Comparison of ENCODE assay signal across 1 cellular context in genomic region chr7:100105534-100105933, GRCh38.
TF ChIP-seq lines count a peak whose summit lies in the region.

No MANE protein-coding gene starts in this region.

TF ChIP-seq in WTC11, 78 proteins besides CTCF, POLR2A, EP300 and RAD21:
- TF ChIP-seq ZSCAN18 (CRISPR knock-in tag; IDR thresholded peaks at IDR 0.05) (no peak), ZNF121 (CRISPR knock-in tag; IDR thresholded peaks at IDR 0.05) (0 out of 2 replicates have a peak, but pooled peaks have one; percentile 26), IRF2 (CRISPR knock-in tag; IDR thresholded peaks at IDR 0.05; ENCODE audit: borderline replicate concordance, low read depth) (no peak)
